ENCODE assay signal across 20 cellular contexts in genomic region chr17:60631119-60631518, GRCh38. TPM values are rescaled to one million over a fixed set of nuclear protein-coding genes. Genes with fewer than 3 reads are reported as not detected.
DNase-seq lines count a peak whose midpoint lies in the region; ATAC-seq and TF ChIP-seq lines count a peak whose summit lies in the region.
"Had no signal": no experiment of that assay in that cellular context is flagged by ENCODE, and none has a peak within 500 bp of the region (broad histone marks: within the 10 kb centered on the region; RNA-seq: fewer than 3 reads in every experiment).

No MANE protein-coding gene starts in this region.

- H3K27ac ChIP-seq in BLaER1 (no peak overlapping the region), heart left ventricle (peak overlapping the region in 1 of 12 donors; percentile 48)
- H3K27ac ChIP-seq: left ventricle myocardium inferior, SJSA1, stomach had no signal

- H3K4me2 ChIP-seq in BLaER1, result no peak overlapping the region

- no peak for TF ChIP-seq POLR2A in heart left ventricle (IDR thresholded peaks at IDR 0.05)

- H3K36me3 Mint-ChIP-seq in naive thymus-derived CD8-positive, alpha-beta T cell, result peaks cover 0 to 42% (median 4%) of the 10 kb centered on the region in 3 donors

- no peak overlapping the region for H3K4me3 ChIP-seq in BLaER1
- no peak overlapping the region for H3K4me3 ChIP-seq in heart left ventricle
- H3K4me3 ChIP-seq: adrenal gland, left ventricle myocardium inferior, prostate gland, SJSA1, stomach had no signal

- H3K27me3 Mint-ChIP-seq in naive thymus-derived CD8-positive, alpha-beta T cell, result no peaks in the 10 kb centered on the region
- H3K27me3 Mint-ChIP-seq: activated CD4-positive, alpha-beta T cell treated with anti-CD3 and anti-CD28 coated beads, Interleukin-2, amount 10 ng/mL, durations not matched to agents 24 days and 14 days had no signal

- H3K4me1 Mint-ChIP-seq in naive thymus-derived CD8-positive, alpha-beta T cell, result peaks cover 4 to 10% (median 7%) of the 10 kb centered on the region in 4 donors

- peak overlapping the region in 9 of 10 donors; percentile 25 to 86 (median 56) for H3K27ac Mint-ChIP-seq in naive thymus-derived CD8-positive, alpha-beta T cell
- H3K27ac Mint-ChIP-seq: activated CD4-positive, alpha-beta T cell treated with anti-CD3 and anti-CD28 coated beads, Interleukin-2, amount 10 ng/mL, durations not matched to agents 24 days and 14 days had no signal

- H3K9me3 Mint-ChIP-seq in naive thymus-derived CD8-positive, alpha-beta T cell, result no peaks in the 10 kb centered on the region
- H3K9me3 Mint-ChIP-seq: activated CD4-positive, alpha-beta T cell treated with anti-CD3 and anti-CD28 coated beads, Interleukin-2, amount 10 ng/mL, durations not matched to agents 24 days and 14 days; activated T-cell treated with anti-CD3 and anti-CD28 coated beads, Interleukin-2, amount 50 U/mL, for 4 hours had no signal

- H3K9me3 ChIP-seq in BLaER1 (no peaks in the 10 kb centered on the region), heart left ventricle (no peaks in the 10 kb centered on the region)
- H3K9me3 ChIP-seq: adrenal gland, left ventricle myocardium inferior, prostate gland, SJSA1, stomach had no signal

- POLR2A ChIA-PET in naive thymus-derived CD8-positive, alpha-beta T cell (lab: Charles Lee), result no interaction called here

- peaks cover 89% of the 10 kb centered on the region for H3K36me3 ChIP-seq in BLaER1
- H3K36me3 ChIP-seq in heart left ventricle, result peaks cover 0 to 57% (median 43%) of the 10 kb centered on the region in 9 donors
- H3K36me3 ChIP-seq: prostate gland had no signal

- 0 out of 2 replicates have a peak overlapping the region, but pooled peaks have one; percentile 24 for H3K9ac ChIP-seq in BLaER1

- intact Hi-C loops in heart left ventricle (cut with DNase I), result loop anchor here in 4 of 10 donors (10.0 kb wide), 3 partner anchors 166 to 196 kb away; no protein-coding TSS in a partner anchor

- 88 to 98% (median 97%) methylated on average over 5 to 6 of the region's 6 CpGs for WGBS in heart left ventricle, 4 donors

- H3K27me3 ChIP-seq in BLaER1 (no peaks in the 10 kb centered on the region), heart left ventricle (no peaks in the 10 kb centered on the region)
- H3K27me3 ChIP-seq: adrenal gland, SJSA1, stomach had no signal

- H3K4me1 ChIP-seq in BLaER1 (peaks cover 7% of the 10 kb centered on the region; the same call in 1 of the 2 replicates), heart left ventricle (peaks cover 0 to 13% (median 2%) of the 10 kb centered on the region in 12 donors)
- H3K4me1 ChIP-seq: left ventricle myocardium inferior, prostate gland, SJSA1, stomach had no signal

- no peak for TF ChIP-seq CTCF in heart left ventricle (IDR thresholded peaks at IDR 0.05)

- ATAC-seq in naive thymus-derived CD8-positive, alpha-beta T cell, result no peak
- ATAC-seq in heart left ventricle, result no peak
- ATAC-seq in GM21529 (IDR thresholded peaks at IDR 0.05; ENCODE audit: unreplicated experiment), result no peak
- no peak for ATAC-seq in HG03354 (IDR thresholded peaks at IDR 0.05; ENCODE audit: poor library complexity, severe bottlenecking, unreplicated experiment)
- ATAC-seq: activated T-cell treated with anti-CD3 and anti-CD28 coated beads, Interleukin-2, amount 50 U/mL, for 4 hours had no signal

- in situ Hi-C loops in KBM-7 (cut with MboI; ENCODE audit: low pct_unique_long_range_greater_than_20kb, low sequenced_read_pairs), result no loop called here

- peak; percentile 26 for DNase-seq in KBM-7
- DNase-seq in astrocyte of the hippocampus (ENCODE audit: low read depth, low spot score), result peak; percentile 42
- DNase-seq in naive thymus-derived CD8-positive, alpha-beta T cell, result no peak
- no peak for DNase-seq in heart left ventricle
- no peak for DNase-seq in NCI-H2081 (lab: John Stamatoyannopoulos, UW)
- DNase-seq: activated CD4-positive, alpha-beta T cell treated with anti-CD3 and anti-CD28 coated beads, Interleukin-2, amount 10 ng/mL, durations not matched to agents 24 days and 14 days; activated T-cell treated with anti-CD3 and anti-CD28 coated beads, Interleukin-2, amount 50 U/mL, for 4 hours; adrenal gland; foreskin melanocyte; HCEC 1CT; left ventricle myocardium inferior; NCI-H1930; NCI-H510A treated with DMSO at 0.1 percent for 48 hours; stimulated activated CD4-positive, alpha-beta T cell treated with anti-CD3 and anti-CD28 coated beads, Interleukin-15, amount 100 ng/mL, for 24 hours; stomach had no signal

- H4K20me1 ChIP-seq in BLaER1, result peaks cover 98% of the 10 kb centered on the region

- H3K4me3 Mint-ChIP-seq in naive thymus-derived CD8-positive, alpha-beta T cell, result no peak overlapping the region
- H3K4me3 Mint-ChIP-seq: activated CD4-positive, alpha-beta T cell treated with anti-CD3 and anti-CD28 coated beads, Interleukin-2, amount 10 ng/mL, durations not matched to agents 24 days and 14 days; activated T-cell treated with anti-CD3 and anti-CD28 coated beads, Interleukin-2, amount 50 U/mL, for 4 hours had no signal

RNA-seq across cellular contexts. Expression of gene PPM1D, which starts 31.1 kb away (rescaled TPM):
- 10 to 100 TPM; 18.3 to 18.6 TPM for total RNA-seq in naive thymus-derived CD8-positive, alpha-beta T cell
- polyA plus RNA-seq in naive thymus-derived CD8-positive, alpha-beta T cell, result 10 to 100 TPM in 1 of 3 donors, 1 to 10 TPM in 2; 5.8 to 10.9 (median 6.0) TPM
- 10 to 100 TPM in 2 of 9 donors, 1 to 10 TPM in 7; 6.2 to 11.4 (median 7.7) TPM for total RNA-seq in heart left ventricle
- 1 to 10 TPM; 1.9 to 6.4 TPM for polyA plus RNA-seq in heart left ventricle

RNA-seq across cellular contexts. Expression of gene BCAS3, which starts 46.5 kb away (rescaled TPM):
- total RNA-seq in naive thymus-derived CD8-positive, alpha-beta T cell, result 10 to 100 TPM; 35.5 to 41.4 TPM
- polyA plus RNA-seq in naive thymus-derived CD8-positive, alpha-beta T cell, result 10 to 100 TPM; 25.7 to 32.8 (median 26.6) TPM
- 10 to 100 TPM; 10.6 to 23.5 (median 18.3) TPM for total RNA-seq in heart left ventricle
- 1 to 10 TPM; 4.5 to 6.8 TPM for polyA plus RNA-seq in heart left ventricle

Comparison
In these comparisons a context has a peak if more than half of its experiments do, and no peak if none do; other contexts are left out.
1. DNase-seq: peak in KBM-7 (single experiment) and astrocyte of the hippocampus (single experiment); none in naive thymus-derived CD8-positive, alpha-beta T cell (0 of 10), heart left ventricle (0 of 5) and NCI-H2081 (0 of 2).